In genomic region chr22:22884888-22885840, GRCh38 we compare ENCODE assay signal across 10 cellular contexts. TPM values are rescaled to one million over a fixed set of nuclear protein-coding genes. Genes with fewer than 3 reads are reported as not detected.
DNase-seq lines count a peak whose midpoint lies in the region; ATAC-seq and TF ChIP-seq lines count a peak whose summit lies in the region.
"Had no signal": no experiment of that assay in that cellular context is flagged by ENCODE, and none has a peak within 500 bp of the region (broad histone marks: within the 10 kb centered on the region; RNA-seq: fewer than 3 reads in every experiment).

No MANE protein-coding gene starts in this region.

- intact Hi-C loops in left ventricle myocardium inferior (cut with micrococcal nuclease) = no loop called here

- no peak for TF ChIP-seq CTCF in upper lobe of left lung (IDR thresholded peaks at IDR 0.05)
- no peak for TF ChIP-seq CTCF in left ventricle myocardium inferior (IDR thresholded peaks at IDR 0.05; ENCODE audit: borderline replicate concordance)
- no peak for TF ChIP-seq CTCF in smooth muscle cell (IDR thresholded peaks at IDR 0.05; ENCODE audit: borderline replicate concordance, insufficient read depth, poor library complexity, severe bottlenecking)

- H2AFZ ChIP-seq in smooth muscle cell (ENCODE audit: low read depth) = no peak overlapping the region

- H3K4me1 ChIP-seq in upper lobe of left lung = no peaks in the 10 kb centered on the region
- H3K4me1 ChIP-seq in left ventricle myocardium inferior = no peaks in the 10 kb centered on the region
- no peaks in the 10 kb centered on the region for H3K4me1 ChIP-seq in smooth muscle cell (ENCODE audit: low read depth)

- TF ChIP-seq POLR2A in upper lobe of left lung (IDR thresholded peaks at IDR 0.05) = no peak

- H3K9me3 ChIP-seq in upper lobe of left lung (no peaks in the 10 kb centered on the region), left ventricle myocardium inferior (replicated peaks) (no peaks in the 10 kb centered on the region), smooth muscle cell (replicated peaks; ENCODE audit: low read depth) (no peaks in the 10 kb centered on the region)

- no peak overlapping the region for H3K4me3 ChIP-seq in upper lobe of left lung
- no peak overlapping the region for H3K4me3 ChIP-seq in left ventricle myocardium inferior
- no peak overlapping the region for H3K4me3 ChIP-seq in smooth muscle cell

- no peaks in the 10 kb centered on the region for H4K20me1 ChIP-seq in smooth muscle cell (ENCODE audit: low read depth)

- H3F3A ChIP-seq in smooth muscle cell (ENCODE audit: low read depth) = no peaks in the 10 kb centered on the region

- H3K36me3 ChIP-seq in upper lobe of left lung (no peaks in the 10 kb centered on the region), left ventricle myocardium inferior (no peaks in the 10 kb centered on the region), smooth muscle cell (ENCODE audit: low read depth) (no peaks in the 10 kb centered on the region)

- ATAC-seq in HG03097 (IDR thresholded peaks at IDR 0.05; ENCODE audit: low FRiP score, unreplicated experiment) (peak; percentile 56), upper lobe of left lung (ENCODE audit: low FRiP score in 2 of 2) (no peak)

- H3K9ac ChIP-seq in smooth muscle cell (ENCODE audit: low read depth) = no peak overlapping the region

- WGBS in upper lobe of left lung, 2 donors = 84 to 87% methylated on average over 4 to 9 of the region's 9 CpGs
- 76% methylated on average over 9 of the region's 9 CpGs for whole genome bisulfite sequencing in smooth muscle cell (ENCODE audit: low lambda C conversion rate)

- H3K27ac ChIP-seq in upper lobe of left lung (no peak overlapping the region), left ventricle myocardium inferior (replicated peaks) (no peak overlapping the region), smooth muscle cell (ENCODE audit: low read depth) (no peak overlapping the region)

- H3K4me2 ChIP-seq in smooth muscle cell = no peak overlapping the region

- H3K27me3 ChIP-seq in upper lobe of left lung = no peaks in the 10 kb centered on the region
- H3K27me3 ChIP-seq in left ventricle myocardium inferior (ENCODE audit: low read depth) = peaks cover 84% of the 10 kb centered on the region
- H3K27me3 ChIP-seq in smooth muscle cell (ENCODE audit: low read depth) = peaks cover 68% of the 10 kb centered on the region

- no peaks in the 10 kb centered on the region for H3K79me2 ChIP-seq in smooth muscle cell (ENCODE audit: low read depth)

- DNase-seq in stimulated activated CD4-positive, alpha-beta T cell treated with anti-CD3 and anti-CD28 coated beads, Interleukin-15, amount 100 ng/mL, for 24 hours = peak; percentile 75
- no peak for DNase-seq in stimulated activated CD4-positive, alpha-beta T cell treated with anti-CD3 and anti-CD28 coated beads, Interleukin-4, amount 100 ng/mL, for 24 hours
- DNase-seq in activated T-cell treated with anti-CD3 and anti-CD28 coated beads, Interleukin-2, amount 50 U/mL, for 48 hours = peak; percentile 63 to 68
- DNase-seq in upper lobe of left lung (peak; percentile 19 to 38), left ventricle myocardium inferior (no peak), epidermal melanocyte (ENCODE audit: insufficient read length, low spot score) (no peak), smooth muscle cell (lab: John Stamatoyannopoulos, UW; ENCODE audit: unreplicated experiment) (no peak)

- no peak for TF ChIP-seq EP300 in upper lobe of left lung (IDR thresholded peaks at IDR 0.05)

RNA-seq across cellular contexts. Expression of gene IGLL5, which starts 2.5 kb away (rescaled TPM):
- total RNA-seq in upper lobe of left lung (10 to 100 TPM in 4 of 6 donors, 1 to 10 TPM in 2; 4.3 to 58.5 (median 21.5) TPM), left ventricle myocardium inferior (0.47 TPM), smooth muscle cell (not detected in 2 replicates)
- polyA plus RNA-seq in smooth muscle cell = not detected in 2 replicates
- total RNA-seq: RPMI7951 had no signal
- polyA plus RNA-seq: BJ had no signal

Comparison
In these comparisons a context has a peak if more than half of its experiments do, and no peak if none do; other contexts are left out.
1. DNase-seq: peak in stimulated activated CD4-positive, alpha-beta T cell treated with anti-CD3 and anti-CD28 coated beads, Interleukin-15, amount 100 ng/mL, for 24 hours (single experiment), activated T-cell treated with anti-CD3 and anti-CD28 coated beads, Interleukin-2, amount 50 U/mL, for 48 hours (2 of 2) and upper lobe of left lung (2 of 2); none in stimulated activated CD4-positive, alpha-beta T cell treated with anti-CD3 and anti-CD28 coated beads, Interleukin-4, amount 100 ng/mL, for 24 hours (single experiment), left ventricle myocardium inferior (single experiment), epidermal melanocyte (single experiment) and smooth muscle cell (single experiment).